In genomic region chr15:77533530-77533929, GRCh38 we compare ENCODE assay signal across 1 cellular context.
TF ChIP-seq lines count a peak whose summit lies in the region.

No MANE protein-coding gene starts in this region.

TF ChIP-seq in H1, 55 proteins besides CTCF, POLR2A, EP300 and RAD21 (continued from another document):
- no peak for TF ChIP-seq CHD7 (IDR thresholded peaks at IDR 0.05; ENCODE audit: insufficient replicate concordance, low read length)
- no peak for TF ChIP-seq ASH2L (IDR thresholded peaks at IDR 0.05; ENCODE audit: low read length)
- no peak for TF ChIP-seq BACH1 (IDR thresholded peaks at IDR 0.05; ENCODE audit: low read length)
